ENCODE assay signal across 18 cellular contexts in the genomic region with DNA sequence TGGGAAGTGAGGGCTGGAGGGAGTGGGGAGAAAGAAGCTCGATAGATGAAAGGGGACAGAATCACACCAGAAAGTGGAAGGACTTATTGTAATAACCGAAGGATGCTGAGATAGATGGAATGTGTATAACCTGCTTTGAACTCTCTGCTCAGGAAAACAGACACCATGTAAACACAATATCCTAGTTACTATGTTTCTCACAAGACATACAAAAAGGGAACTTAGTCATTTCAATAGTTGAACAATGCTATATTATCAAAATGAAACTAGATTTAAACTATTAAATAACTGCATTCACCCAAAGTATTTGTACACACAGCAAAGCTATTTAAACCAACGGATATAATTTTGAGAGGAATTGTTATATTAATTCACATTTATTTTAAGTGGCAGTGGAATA.
DNase-seq lines count a peak whose midpoint lies in the region; ATAC-seq and TF ChIP-seq lines count a peak whose summit lies in the region.
"Had no signal": no experiment of that assay in that cellular context is flagged by ENCODE, and none has a peak within 500 bp of the region (broad histone marks: within the 10 kb centered on the region; RNA-seq: fewer than 3 reads in every experiment).

No MANE protein-coding gene starts in this region.

- intact Hi-C loops in mammary epithelial cell (cut with micrococcal nuclease): no loop called here

- H3K9ac ChIP-seq in smooth muscle cell (ENCODE audit: low read depth) (no peak overlapping the region), mammary epithelial cell (ENCODE audit: insufficient read depth, low read length) (no peak overlapping the region)
- H3K9ac ChIP-seq: BLaER1 treated with 17β-estradiol and CSF1 and Interleukin-3, amounts not matched to agents 10 nM and 100 nM had no signal

- H2AFZ ChIP-seq in smooth muscle cell (ENCODE audit: low read depth): no peak overlapping the region
- H2AFZ ChIP-seq in mammary epithelial cell (ENCODE audit: low read depth, low read length): no peak overlapping the region

- ATAC-seq in GM19043 (IDR thresholded peaks at IDR 0.05; ENCODE audit: low read depth, unreplicated experiment) (peak; percentile 57), GM21825 (IDR thresholded peaks at IDR 0.05; ENCODE audit: unreplicated experiment) (peak; percentile 57), HG03342 (IDR thresholded peaks at IDR 0.05; ENCODE audit: unreplicated experiment) (peak; percentile 72)

- H3K4me1 ChIP-seq in smooth muscle cell (ENCODE audit: low read depth) (no peaks in the 10 kb centered on the region), mammary epithelial cell (ENCODE audit: insufficient read depth, low read length) (peaks cover 17% of the 10 kb centered on the region)
- H3K4me1 ChIP-seq: prostate gland had no signal

- no peak for TF ChIP-seq CTCF in smooth muscle cell (IDR thresholded peaks at IDR 0.05; ENCODE audit: borderline replicate concordance, insufficient read depth, poor library complexity, severe bottlenecking)
- TF ChIP-seq CTCF in mammary epithelial cell (conservative IDR thresholded peaks at IDR 0.05 in 1 of 2, IDR thresholded peaks at IDR 0.05 in 1 of 2; ENCODE audit: extremely low read depth in 1 of 2, insufficient read depth in 1 of 2, low read depth in 1 of 2, low read length in 2 of 2): no peak

- WGBS in smooth muscle cell (ENCODE audit: low lambda C conversion rate): 97% methylated on average over 3 of the region's 3 CpGs
- 90% methylated on average over 3 of the region's 3 CpGs for WGBS in mammary epithelial cell (ENCODE audit: low coverage, missing lambda C conversion rate)

- H3K9me3 ChIP-seq in smooth muscle cell (replicated peaks; ENCODE audit: low read depth): no peaks in the 10 kb centered on the region
- no peaks in the 10 kb centered on the region for H3K9me3 ChIP-seq in mammary epithelial cell (replicated peaks; ENCODE audit: insufficient read depth, low read length)
- H3K9me3 ChIP-seq: prostate gland had no signal

- H4K20me1 ChIP-seq in smooth muscle cell (ENCODE audit: low read depth): no peaks in the 10 kb centered on the region
- H4K20me1 ChIP-seq in mammary epithelial cell (ENCODE audit: insufficient read depth, low read length): no peaks in the 10 kb centered on the region
- H4K20me1 ChIP-seq: BLaER1 treated with 17β-estradiol and CSF1 and Interleukin-3, amounts not matched to agents 10 nM and 100 nM had no signal

- H3K27me3 ChIP-seq in smooth muscle cell (ENCODE audit: low read depth) (no peaks in the 10 kb centered on the region), mammary epithelial cell (ENCODE audit: insufficient read depth, low read length) (no peaks in the 10 kb centered on the region)
- H3K27me3 ChIP-seq: BLaER1 treated with 17β-estradiol and CSF1 and Interleukin-3, amounts not matched to agents 10 nM and 100 nM had no signal

- dilution Hi-C loops in mammary epithelial cell (cut with HindIII; ENCODE audit: low sequenced_read_pairs): no loop called here

- CTCF ChIA-PET in mammary epithelial cell (lab: Charles Lee; ENCODE audit: low non-redundant PET): no interaction called here

- H3K4me3 ChIP-seq in smooth muscle cell (no peak overlapping the region), mammary epithelial cell (replicated peaks in 1 of 3; ENCODE audit: insufficient read depth in 1 of 3, low read depth in 2 of 3, low read length in 3 of 3) (no peak overlapping the region)
- H3K4me3 ChIP-seq: BLaER1 treated with 17β-estradiol and CSF1 and Interleukin-3, amounts not matched to agents 10 nM and 100 nM; prostate gland had no signal

- DNase-seq in smooth muscle cell (lab: John Stamatoyannopoulos, UW; ENCODE audit: unreplicated experiment) (no peak), HK-2 (ENCODE audit: unreplicated experiment) (no peak), mammary epithelial cell (no peak)
- no peak for DNase-seq in activated CD4-positive, alpha-beta T cell treated with anti-CD3 and anti-CD28 coated beads for 4 hours
- DNase-seq: activated CD4-positive, alpha-beta T cell treated with anti-CD3 and anti-CD28 coated beads, Interleukin-2, amount 50 U/mL, for 1 hour; activated naive CD8-positive, alpha-beta T cell treated with anti-CD3 and anti-CD28 coated beads for 36 hours; activated T-cell treated with anti-CD3 and anti-CD28 coated beads, Interleukin-2, amount 50 U/mL, for 1 hour; HCEC 1CT; KG1; NCI-H1417 treated with DMSO at 0.1 percent for 48 hours; NCI-H446; substantia nigra had no signal

- peaks cover 12% of the 10 kb centered on the region for H3F3A ChIP-seq in smooth muscle cell (ENCODE audit: low read depth)

- in situ Hi-C loops in mammary epithelial cell (cut with MboI; ENCODE audit: low sequenced_read_pairs in 2 of 2): no loop called here

- H3K4me2 ChIP-seq in smooth muscle cell (no peak overlapping the region), mammary epithelial cell (ENCODE audit: insufficient read depth, low read depth, low read length) (no peak overlapping the region)

- BruUV-seq in mammary epithelial cell (replicated peaks; lab: Mats Ljungman, UMichigan): no TSS peak

- H3K27ac ChIP-seq in smooth muscle cell (ENCODE audit: low read depth): peak overlapping the region; percentile 89
- no peak overlapping the region for H3K27ac ChIP-seq in mammary epithelial cell (ENCODE audit: insufficient read depth, low read depth, low read length)
- H3K27ac ChIP-seq: HL-60, prostate gland had no signal

- H3K36me3 ChIP-seq in smooth muscle cell (ENCODE audit: low read depth): no peaks in the 10 kb centered on the region
- H3K36me3 ChIP-seq in mammary epithelial cell (ENCODE audit: insufficient read depth, low read length): no peaks in the 10 kb centered on the region
- H3K36me3 ChIP-seq: BLaER1 treated with 17β-estradiol and CSF1 and Interleukin-3, amounts not matched to agents 10 nM and 100 nM; prostate gland had no signal

- no peaks in the 10 kb centered on the region for H3K79me2 ChIP-seq in smooth muscle cell (ENCODE audit: low read depth)
- no peaks in the 10 kb centered on the region for H3K79me2 ChIP-seq in mammary epithelial cell (ENCODE audit: insufficient read depth, low read length)
